1 cellular context compared by ENCODE assay signal in the genomic region with DNA sequence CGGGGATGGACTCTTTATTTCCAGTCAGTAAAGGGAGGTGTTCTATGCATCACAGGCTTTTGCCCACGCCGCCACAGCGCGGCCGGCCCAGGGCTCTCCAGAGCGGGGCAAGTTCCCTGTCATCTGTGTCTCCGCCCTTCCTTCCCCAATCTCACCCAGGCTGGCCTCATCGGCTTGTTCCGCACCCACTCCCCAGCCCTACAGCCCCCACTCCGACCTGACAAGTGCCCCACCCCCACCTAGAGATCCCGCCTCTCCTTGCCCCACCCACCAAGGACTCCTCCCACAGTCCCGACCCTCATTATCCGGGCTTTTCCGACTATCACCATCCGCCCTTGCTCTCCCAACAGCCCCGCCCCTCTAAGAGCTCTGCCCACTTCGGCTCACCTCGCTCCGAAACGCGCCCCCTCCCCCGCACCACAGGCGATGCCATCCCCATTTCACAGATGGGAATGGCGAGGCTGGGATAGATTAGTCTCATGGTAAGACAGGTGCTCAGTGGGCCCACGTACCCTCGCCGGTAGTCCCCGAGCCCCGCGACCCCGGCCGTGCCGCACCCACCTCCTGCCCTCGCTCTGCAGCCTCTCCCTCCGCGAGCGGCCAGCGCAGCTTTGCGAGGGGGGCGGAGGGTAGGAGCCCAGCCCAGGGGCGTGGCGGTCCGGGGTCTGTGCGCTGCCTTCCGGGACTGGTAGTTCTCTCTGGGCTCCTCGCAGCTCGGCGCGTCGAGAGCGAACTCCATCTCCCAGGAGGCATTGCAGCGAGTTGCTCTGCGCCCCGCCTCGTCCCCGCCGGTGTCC.
TF ChIP-seq lines count a peak whose summit lies in the region.

Gene KCTD21 (minus strand): TSS at position 615 of the 797 bp plus-strand sequence. CDS start 14,072 bp downstream, outside the sequence.

TF ChIP-seq in K562, 482 proteins besides CTCF, POLR2A, EP300 and RAD21 (continued from another document):
- TF ChIP-seq BRF2 (IDR thresholded peaks at IDR 0.05; ENCODE audit: borderline replicate concordance, insufficient read depth, insufficient read length): no peak
- no peak for TF ChIP-seq ZFP30 (CRISPR knock-in tag; IDR thresholded peaks at IDR 0.05; ENCODE audit: borderline replicate concordance)
- TF ChIP-seq, protein P1, sequence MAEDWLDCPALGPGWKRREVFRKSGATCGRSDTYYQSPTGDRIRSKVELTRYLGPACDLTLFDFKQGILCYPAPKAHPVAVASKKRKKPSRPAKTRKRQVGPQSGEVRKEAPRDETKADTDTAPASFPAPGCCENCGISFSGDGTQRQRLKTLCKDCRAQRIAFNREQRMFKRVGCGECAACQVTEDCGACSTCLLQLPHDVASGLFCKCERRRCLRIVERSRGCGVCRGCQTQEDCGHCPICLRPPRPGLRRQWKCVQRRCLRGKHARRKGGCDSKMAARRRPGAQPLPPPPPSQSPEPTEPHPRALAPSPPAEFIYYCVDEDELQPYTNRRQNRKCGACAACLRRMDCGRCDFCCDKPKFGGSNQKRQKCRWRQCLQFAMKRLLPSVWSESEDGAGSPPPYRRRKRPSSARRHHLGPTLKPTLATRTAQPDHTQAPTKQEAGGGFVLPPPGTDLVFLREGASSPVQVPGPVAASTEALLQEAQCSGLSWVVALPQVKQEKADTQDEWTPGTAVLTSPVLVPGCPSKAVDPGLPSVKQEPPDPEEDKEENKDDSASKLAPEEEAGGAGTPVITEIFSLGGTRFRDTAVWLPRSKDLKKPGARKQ (CRISPR knock-in tag; IDR thresholded peaks at IDR 0.05): no peak
- peak; percentile 92 for TF ChIP-seq CXXC5 (CRISPR knock-in tag; IDR thresholded peaks at IDR 0.05)
- TF ChIP-seq, protein P2, sequence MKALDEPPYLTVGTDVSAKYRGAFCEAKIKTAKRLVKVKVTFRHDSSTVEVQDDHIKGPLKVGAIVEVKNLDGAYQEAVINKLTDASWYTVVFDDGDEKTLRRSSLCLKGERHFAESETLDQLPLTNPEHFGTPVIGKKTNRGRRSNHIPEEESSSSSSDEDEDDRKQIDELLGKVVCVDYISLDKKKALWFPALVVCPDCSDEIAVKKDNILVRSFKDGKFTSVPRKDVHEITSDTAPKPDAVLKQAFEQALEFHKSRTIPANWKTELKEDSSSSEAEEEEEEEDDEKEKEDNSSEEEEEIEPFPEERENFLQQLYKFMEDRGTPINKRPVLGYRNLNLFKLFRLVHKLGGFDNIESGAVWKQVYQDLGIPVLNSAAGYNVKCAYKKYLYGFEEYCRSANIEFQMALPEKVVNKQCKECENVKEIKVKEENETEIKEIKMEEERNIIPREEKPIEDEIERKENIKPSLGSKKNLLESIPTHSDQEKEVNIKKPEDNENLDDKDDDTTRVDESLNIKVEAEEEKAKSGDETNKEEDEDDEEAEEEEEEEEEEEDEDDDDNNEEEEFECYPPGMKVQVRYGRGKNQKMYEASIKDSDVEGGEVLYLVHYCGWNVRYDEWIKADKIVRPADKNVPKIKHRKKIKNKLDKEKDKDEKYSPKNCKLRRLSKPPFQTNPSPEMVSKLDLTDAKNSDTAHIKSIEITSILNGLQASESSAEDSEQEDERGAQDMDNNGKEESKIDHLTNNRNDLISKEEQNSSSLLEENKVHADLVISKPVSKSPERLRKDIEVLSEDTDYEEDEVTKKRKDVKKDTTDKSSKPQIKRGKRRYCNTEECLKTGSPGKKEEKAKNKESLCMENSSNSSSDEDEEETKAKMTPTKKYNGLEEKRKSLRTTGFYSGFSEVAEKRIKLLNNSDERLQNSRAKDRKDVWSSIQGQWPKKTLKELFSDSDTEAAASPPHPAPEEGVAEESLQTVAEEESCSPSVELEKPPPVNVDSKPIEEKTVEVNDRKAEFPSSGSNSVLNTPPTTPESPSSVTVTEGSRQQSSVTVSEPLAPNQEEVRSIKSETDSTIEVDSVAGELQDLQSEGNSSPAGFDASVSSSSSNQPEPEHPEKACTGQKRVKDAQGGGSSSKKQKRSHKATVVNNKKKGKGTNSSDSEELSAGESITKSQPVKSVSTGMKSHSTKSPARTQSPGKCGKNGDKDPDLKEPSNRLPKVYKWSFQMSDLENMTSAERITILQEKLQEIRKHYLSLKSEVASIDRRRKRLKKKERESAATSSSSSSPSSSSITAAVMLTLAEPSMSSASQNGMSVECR (CRISPR knock-in tag; IDR thresholded peaks at IDR 0.05): peak; percentile 66; the same call in 1 of the 2 replicates
- peak; percentile 85 for TF ChIP-seq GABPB1 (CRISPR knock-in tag; IDR thresholded peaks at IDR 0.05)
- no peak for TF ChIP-seq ARID3B (CRISPR knock-in tag; IDR thresholded peaks at IDR 0.05; ENCODE audit: borderline replicate concordance)
- TF ChIP-seq POLR2AphosphoS2 (IDR thresholded peaks at IDR 0.05; ENCODE audit: low read length): no peak
- no peak for TF ChIP-seq ZEB2 (IDR thresholded peaks at IDR 0.05)
- TF ChIP-seq TCF7L2 (IDR thresholded peaks at IDR 0.05; ENCODE audit: low read depth, low read length): no peak
- TF ChIP-seq U2AF1 (optimal IDR thresholded peaks at IDR 0.05; ENCODE audit: low read depth, low read length): peak; percentile 38
- no peak for TF ChIP-seq NUFIP1 (IDR thresholded peaks at IDR 0.05; ENCODE audit: partially characterized antibody)
- TF ChIP-seq DMBX1 (CRISPR knock-in tag; IDR thresholded peaks at IDR 0.05; ENCODE audit: borderline replicate concordance): peak; percentile 84
- TF ChIP-seq SRSF3 (IDR thresholded peaks at IDR 0.05; ENCODE audit: insufficient read depth, low read length): no peak
- TF ChIP-seq, protein P3, sequence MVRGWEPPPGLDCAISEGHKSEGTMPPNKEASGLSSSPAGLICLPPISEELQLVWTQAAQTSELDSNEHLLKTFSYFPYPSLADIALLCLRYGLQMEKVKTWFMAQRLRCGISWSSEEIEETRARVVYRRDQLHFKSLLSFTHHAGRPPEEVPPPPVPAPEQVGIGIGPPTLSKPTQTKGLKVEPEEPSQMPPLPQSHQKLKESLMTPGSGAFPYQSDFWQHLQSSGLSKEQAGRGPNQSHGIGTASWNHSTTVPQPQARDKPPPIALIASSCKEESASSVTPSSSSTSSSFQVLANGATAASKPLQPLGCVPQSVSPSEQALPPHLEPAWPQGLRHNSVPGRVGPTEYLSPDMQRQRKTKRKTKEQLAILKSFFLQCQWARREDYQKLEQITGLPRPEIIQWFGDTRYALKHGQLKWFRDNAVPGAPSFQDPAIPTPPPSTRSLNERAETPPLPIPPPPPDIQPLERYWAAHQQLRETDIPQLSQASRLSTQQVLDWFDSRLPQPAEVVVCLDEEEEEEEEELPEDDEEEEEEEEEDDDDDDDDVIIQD (CRISPR knock-in tag; IDR thresholded peaks at IDR 0.05): no peak
- TF ChIP-seq FOXK2 (conservative IDR thresholded peaks at IDR 0.05 in 1 of 2, IDR thresholded peaks at IDR 0.05 in 1 of 2; ENCODE audit: low read depth in 2 of 2): no peak
- no peak for TF ChIP-seq RBM14 (IDR thresholded peaks at IDR 0.05; ENCODE audit: borderline replicate concordance, insufficient read depth, low read depth, low read length)
- no peak for TF ChIP-seq POLR2B (IDR thresholded peaks at IDR 0.05; ENCODE audit: low read depth, partially characterized antibody)
- TF ChIP-seq, protein P4, sequence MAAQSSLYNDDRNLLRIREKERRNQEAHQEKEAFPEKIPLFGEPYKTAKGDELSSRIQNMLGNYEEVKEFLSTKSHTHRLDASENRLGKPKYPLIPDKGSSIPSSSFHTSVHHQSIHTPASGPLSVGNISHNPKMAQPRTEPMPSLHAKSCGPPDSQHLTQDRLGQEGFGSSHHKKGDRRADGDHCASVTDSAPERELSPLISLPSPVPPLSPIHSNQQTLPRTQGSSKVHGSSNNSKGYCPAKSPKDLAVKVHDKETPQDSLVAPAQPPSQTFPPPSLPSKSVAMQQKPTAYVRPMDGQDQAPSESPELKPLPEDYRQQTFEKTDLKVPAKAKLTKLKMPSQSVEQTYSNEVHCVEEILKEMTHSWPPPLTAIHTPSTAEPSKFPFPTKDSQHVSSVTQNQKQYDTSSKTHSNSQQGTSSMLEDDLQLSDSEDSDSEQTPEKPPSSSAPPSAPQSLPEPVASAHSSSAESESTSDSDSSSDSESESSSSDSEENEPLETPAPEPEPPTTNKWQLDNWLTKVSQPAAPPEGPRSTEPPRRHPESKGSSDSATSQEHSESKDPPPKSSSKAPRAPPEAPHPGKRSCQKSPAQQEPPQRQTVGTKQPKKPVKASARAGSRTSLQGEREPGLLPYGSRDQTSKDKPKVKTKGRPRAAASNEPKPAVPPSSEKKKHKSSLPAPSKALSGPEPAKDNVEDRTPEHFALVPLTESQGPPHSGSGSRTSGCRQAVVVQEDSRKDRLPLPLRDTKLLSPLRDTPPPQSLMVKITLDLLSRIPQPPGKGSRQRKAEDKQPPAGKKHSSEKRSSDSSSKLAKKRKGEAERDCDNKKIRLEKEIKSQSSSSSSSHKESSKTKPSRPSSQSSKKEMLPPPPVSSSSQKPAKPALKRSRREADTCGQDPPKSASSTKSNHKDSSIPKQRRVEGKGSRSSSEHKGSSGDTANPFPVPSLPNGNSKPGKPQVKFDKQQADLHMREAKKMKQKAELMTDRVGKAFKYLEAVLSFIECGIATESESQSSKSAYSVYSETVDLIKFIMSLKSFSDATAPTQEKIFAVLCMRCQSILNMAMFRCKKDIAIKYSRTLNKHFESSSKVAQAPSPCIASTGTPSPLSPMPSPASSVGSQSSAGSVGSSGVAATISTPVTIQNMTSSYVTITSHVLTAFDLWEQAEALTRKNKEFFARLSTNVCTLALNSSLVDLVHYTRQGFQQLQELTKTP (IDR thresholded peaks at IDR 0.05; ENCODE audit: low read depth in 1 of 2, partially characterized antibody in 2 of 2): peak in 1 of 2 experiments; percentile 97
TF ChIP-seq in K562: peak in this region for 140.
